In the genomic region with DNA sequence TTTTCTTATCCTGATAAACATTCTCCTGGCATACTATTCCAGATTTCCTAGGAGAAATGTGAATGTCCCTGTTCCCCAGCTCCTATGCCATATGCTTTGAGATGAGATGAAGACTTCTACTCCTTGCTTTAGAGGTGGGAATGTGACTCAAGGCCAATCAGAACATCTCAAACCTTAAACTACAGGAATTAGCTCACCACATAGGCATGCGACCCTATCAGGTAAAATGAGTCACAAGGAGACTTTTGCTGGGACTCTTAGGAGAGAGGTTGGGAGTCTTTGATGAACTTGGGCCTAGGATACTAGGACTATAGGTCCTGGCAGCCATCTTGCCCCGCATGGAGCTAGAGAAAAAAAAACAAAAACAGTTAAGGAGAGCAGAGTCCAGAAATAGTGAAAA, we compare ENCODE assay signal across 1 cellular context.
TF ChIP-seq lines count a peak whose summit lies in the region.

No MANE protein-coding gene starts in this region.

TF ChIP-seq in GM23338, 12 proteins besides CTCF, POLR2A, EP300 and RAD21:
- TF ChIP-seq, protein P1, sequence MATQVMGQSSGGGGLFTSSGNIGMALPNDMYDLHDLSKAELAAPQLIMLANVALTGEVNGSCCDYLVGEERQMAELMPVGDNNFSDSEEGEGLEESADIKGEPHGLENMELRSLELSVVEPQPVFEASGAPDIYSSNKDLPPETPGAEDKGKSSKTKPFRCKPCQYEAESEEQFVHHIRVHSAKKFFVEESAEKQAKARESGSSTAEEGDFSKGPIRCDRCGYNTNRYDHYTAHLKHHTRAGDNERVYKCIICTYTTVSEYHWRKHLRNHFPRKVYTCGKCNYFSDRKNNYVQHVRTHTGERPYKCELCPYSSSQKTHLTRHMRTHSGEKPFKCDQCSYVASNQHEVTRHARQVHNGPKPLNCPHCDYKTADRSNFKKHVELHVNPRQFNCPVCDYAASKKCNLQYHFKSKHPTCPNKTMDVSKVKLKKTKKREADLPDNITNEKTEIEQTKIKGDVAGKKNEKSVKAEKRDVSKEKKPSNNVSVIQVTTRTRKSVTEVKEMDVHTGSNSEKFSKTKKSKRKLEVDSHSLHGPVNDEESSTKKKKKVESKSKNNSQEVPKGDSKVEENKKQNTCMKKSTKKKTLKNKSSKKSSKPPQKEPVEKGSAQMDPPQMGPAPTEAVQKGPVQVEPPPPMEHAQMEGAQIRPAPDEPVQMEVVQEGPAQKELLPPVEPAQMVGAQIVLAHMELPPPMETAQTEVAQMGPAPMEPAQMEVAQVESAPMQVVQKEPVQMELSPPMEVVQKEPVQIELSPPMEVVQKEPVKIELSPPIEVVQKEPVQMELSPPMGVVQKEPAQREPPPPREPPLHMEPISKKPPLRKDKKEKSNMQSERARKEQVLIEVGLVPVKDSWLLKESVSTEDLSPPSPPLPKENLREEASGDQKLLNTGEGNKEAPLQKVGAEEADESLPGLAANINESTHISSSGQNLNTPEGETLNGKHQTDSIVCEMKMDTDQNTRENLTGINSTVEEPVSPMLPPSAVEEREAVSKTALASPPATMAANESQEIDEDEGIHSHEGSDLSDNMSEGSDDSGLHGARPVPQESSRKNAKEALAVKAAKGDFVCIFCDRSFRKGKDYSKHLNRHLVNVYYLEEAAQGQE (IDR thresholded peaks at IDR 0.05; ENCODE audit: unreplicated experiment) = no peak
- TF ChIP-seq JUNB (IDR thresholded peaks at IDR 0.05; ENCODE audit: unreplicated experiment) = no peak
- TF ChIP-seq NANOG (IDR thresholded peaks at IDR 0.05; ENCODE audit: borderline replicate concordance) = no peak
- no peak for TF ChIP-seq EZH2 (IDR thresholded peaks at IDR 0.05; ENCODE audit: low read depth, unreplicated experiment)
- TF ChIP-seq POLR2AphosphoS5 (IDR thresholded peaks at IDR 0.05; ENCODE audit: low read depth) = no peak
- no peak for TF ChIP-seq ZNF331 (CRISPR knock-in tag; IDR thresholded peaks at IDR 0.05; ENCODE audit: low read depth)
